8 cellular contexts compared by ENCODE assay signal in the genomic region with DNA sequence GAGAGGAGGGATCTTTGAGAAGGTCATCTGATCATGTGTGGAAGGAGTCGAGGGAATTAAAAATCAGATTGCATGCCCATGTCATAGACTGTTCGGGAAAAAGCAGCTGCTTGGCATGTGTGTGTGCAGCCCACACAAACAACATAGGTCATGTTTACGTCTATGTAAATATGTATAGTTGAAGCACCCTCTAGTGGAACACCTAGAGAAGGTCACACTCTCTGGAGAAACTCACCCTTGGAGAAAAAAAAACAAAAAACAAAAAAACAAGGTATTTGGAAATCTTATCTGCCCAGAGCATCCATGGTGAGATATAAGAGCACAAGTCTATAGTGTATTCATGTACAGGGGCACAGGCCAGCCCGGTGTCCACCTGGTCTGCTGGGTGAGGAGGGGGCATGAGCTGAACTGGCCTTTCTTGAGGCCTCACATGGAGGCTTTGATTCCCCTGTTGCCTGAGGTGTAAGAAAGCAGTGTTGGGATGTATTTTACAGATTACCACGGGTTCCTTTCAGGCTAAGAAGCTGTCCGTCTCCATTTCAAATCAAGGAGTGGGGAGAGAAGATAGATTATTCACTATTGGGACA.
DNase-seq lines count a peak whose midpoint lies in the region; ATAC-seq lines count a peak whose summit lies in the region.

No MANE protein-coding gene starts in this region.

- ATAC-seq in activated T-cell treated with anti-CD3 and anti-CD28 coated beads, Interleukin-2, amount 50 U/mL, for 72 hours (replicated peaks in 1 of 2) = peak; percentile 51 to 66
- no peak for ATAC-seq in activated T-cell treated with anti-CD3 and anti-CD28 coated beads, Interleukin-2, amount 50 U/mL, for 4 hours
- peak; percentile 54 for ATAC-seq in HG03039 (IDR thresholded peaks at IDR 0.05; ENCODE audit: unreplicated experiment)

- H3K9me3 Mint-ChIP-seq in activated T-cell treated with anti-CD3 and anti-CD28 coated beads, Interleukin-2, amount 50 U/mL, for 72 hours = no peaks in the 10 kb centered on the region
- no peaks in the 10 kb centered on the region for H3K9me3 Mint-ChIP-seq in activated T-cell treated with anti-CD3 and anti-CD28 coated beads, Interleukin-2, amount 50 U/mL, for 4 hours

- H3K4me3 Mint-ChIP-seq in activated T-cell treated with anti-CD3 and anti-CD28 coated beads, Interleukin-2, amount 50 U/mL, for 72 hours = no peak overlapping the region
- H3K4me3 Mint-ChIP-seq in activated T-cell treated with anti-CD3 and anti-CD28 coated beads, Interleukin-2, amount 50 U/mL, for 4 hours = no peak overlapping the region

- no peak for DNase-seq in activated T-cell treated with anti-CD3 and anti-CD28 coated beads, Interleukin-2, amount 50 U/mL, for 72 hours
- no peak for DNase-seq in activated T-cell treated with anti-CD3 and anti-CD28 coated beads, Interleukin-2, amount 50 U/mL, for 4 hours
- peak; percentile 14 for DNase-seq in SHP77 treated with DMSO at 0.1 percent for 48 hours (lab: John Stamatoyannopoulos, UW)
- DNase-seq in kidney tubule cell (ENCODE audit: low spot score) = peak; percentile 13
- no peak for DNase-seq in foreskin melanocyte
- DNase-seq in NCI-H2029 (lab: John Stamatoyannopoulos, UW) = no peak
- DNase-seq in NCI-H510A (lab: John Stamatoyannopoulos, UW) = no peak

- no peaks in the 10 kb centered on the region for H3K4me1 Mint-ChIP-seq in activated T-cell treated with anti-CD3 and anti-CD28 coated beads, Interleukin-2, amount 50 U/mL, for 72 hours (ENCODE audit: low read depth)
- no peaks in the 10 kb centered on the region for H3K4me1 Mint-ChIP-seq in activated T-cell treated with anti-CD3 and anti-CD28 coated beads, Interleukin-2, amount 50 U/mL, for 4 hours (ENCODE audit: low read depth)

- no peaks in the 10 kb centered on the region for H3K36me3 Mint-ChIP-seq in activated T-cell treated with anti-CD3 and anti-CD28 coated beads, Interleukin-2, amount 50 U/mL, for 72 hours (ENCODE audit: insufficient read depth in 2 of 2)
- H3K36me3 Mint-ChIP-seq in activated T-cell treated with anti-CD3 and anti-CD28 coated beads, Interleukin-2, amount 50 U/mL, for 4 hours (ENCODE audit: insufficient read depth) = no peaks in the 10 kb centered on the region

- H3K27me3 Mint-ChIP-seq in activated T-cell treated with anti-CD3 and anti-CD28 coated beads, Interleukin-2, amount 50 U/mL, for 72 hours (ENCODE audit: low read depth) = peaks cover 8% of the 10 kb centered on the region
- no peaks in the 10 kb centered on the region for H3K27me3 Mint-ChIP-seq in activated T-cell treated with anti-CD3 and anti-CD28 coated beads, Interleukin-2, amount 50 U/mL, for 4 hours (ENCODE audit: low read depth)

- no peak overlapping the region for H3K27ac Mint-ChIP-seq in activated T-cell treated with anti-CD3 and anti-CD28 coated beads, Interleukin-2, amount 50 U/mL, for 72 hours

Comparison
In these comparisons a context has a peak if more than half of its experiments do, and no peak if none do; other contexts are left out.
1. ATAC-seq: peak in activated T-cell treated with anti-CD3 and anti-CD28 coated beads, Interleukin-2, amount 50 U/mL, for 72 hours (2 of 2) and HG03039 (single experiment); none in activated T-cell treated with anti-CD3 and anti-CD28 coated beads, Interleukin-2, amount 50 U/mL, for 4 hours (0 of 2).
2. DNase-seq: peak in SHP77 treated with DMSO at 0.1 percent for 48 hours (single experiment) and kidney tubule cell (single experiment); none in activated T-cell treated with anti-CD3 and anti-CD28 coated beads, Interleukin-2, amount 50 U/mL, for 72 hours (0 of 2), activated T-cell treated with anti-CD3 and anti-CD28 coated beads, Interleukin-2, amount 50 U/mL, for 4 hours (single experiment), foreskin melanocyte (single experiment), NCI-H2029 (single experiment) and NCI-H510A (single experiment).